In genomic region chr16:68289621-68290329, GRCh38 we compare ENCODE assay signal across 1 cellular context.
TF ChIP-seq lines count a peak whose summit lies in the region.

No MANE protein-coding gene starts in this region.

TF ChIP-seq in GM12878, 131 proteins besides CTCF, POLR2A, EP300 and RAD21 (continued from another document and continues in another):
- TF ChIP-seq, protein P1, sequence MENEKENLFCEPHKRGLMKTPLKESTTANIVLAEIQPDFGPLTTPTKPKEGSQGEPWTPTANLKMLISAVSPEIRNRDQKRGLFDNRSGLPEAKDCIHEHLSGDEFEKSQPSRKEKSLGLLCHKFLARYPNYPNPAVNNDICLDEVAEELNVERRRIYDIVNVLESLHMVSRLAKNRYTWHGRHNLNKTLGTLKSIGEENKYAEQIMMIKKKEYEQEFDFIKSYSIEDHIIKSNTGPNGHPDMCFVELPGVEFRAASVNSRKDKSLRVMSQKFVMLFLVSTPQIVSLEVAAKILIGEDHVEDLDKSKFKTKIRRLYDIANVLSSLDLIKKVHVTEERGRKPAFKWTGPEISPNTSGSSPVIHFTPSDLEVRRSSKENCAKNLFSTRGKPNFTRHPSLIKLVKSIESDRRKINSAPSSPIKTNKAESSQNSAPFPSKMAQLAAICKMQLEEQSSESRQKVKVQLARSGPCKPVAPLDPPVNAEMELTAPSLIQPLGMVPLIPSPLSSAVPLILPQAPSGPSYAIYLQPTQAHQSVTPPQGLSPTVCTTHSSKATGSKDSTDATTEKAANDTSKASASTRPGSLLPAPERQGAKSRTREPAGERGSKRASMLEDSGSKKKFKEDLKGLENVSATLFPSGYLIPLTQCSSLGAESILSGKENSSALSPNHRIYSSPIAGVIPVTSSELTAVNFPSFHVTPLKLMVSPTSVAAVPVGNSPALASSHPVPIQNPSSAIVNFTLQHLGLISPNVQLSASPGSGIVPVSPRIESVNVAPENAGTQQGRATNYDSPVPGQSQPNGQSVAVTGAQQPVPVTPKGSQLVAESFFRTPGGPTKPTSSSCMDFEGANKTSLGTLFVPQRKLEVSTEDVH (IDR thresholded peaks at IDR 0.05; ENCODE audit: low read depth, partially characterized antibody) = no peak
- TF ChIP-seq FOXM1 (IDR thresholded peaks at IDR 0.05; ENCODE audit: low read depth, low read length) (0 out of 2 replicates have a peak, but pooled peaks have one; percentile 28), NFIC (IDR thresholded peaks at IDR 0.05; ENCODE audit: low read depth, low read length) (no peak), TCF3 (IDR thresholded peaks at IDR 0.05; ENCODE audit: borderline replicate concordance, insufficient read depth, low read depth, low read length) (no peak), ZNF384 (IDR thresholded peaks at IDR 0.05; ENCODE audit: borderline replicate concordance, low read depth, low read length) (no peak), RELA (IDR thresholded peaks at IDR 0.05; ENCODE audit: borderline replicate concordance, partially characterized antibody) (no peak), ELK1 (IDR thresholded peaks at IDR 0.05; ENCODE audit: low read depth, low read length) (no peak), RFX5 (IDR thresholded peaks at IDR 0.05; ENCODE audit: low read depth, low read length) (no peak), CBX3 (IDR thresholded peaks at IDR 0.05; ENCODE audit: borderline replicate concordance, low read depth) (no peak), SUZ12 (IDR thresholded peaks at IDR 0.05; ENCODE audit: unreplicated experiment) (no peak), BACH1 (IDR thresholded peaks at IDR 0.05; ENCODE audit: borderline replicate concordance) (no peak; the same call in 1 of the 2 replicates), DPF2 (IDR thresholded peaks at IDR 0.05) (peak; percentile 68), BMI1 (IDR thresholded peaks at IDR 0.05; ENCODE audit: borderline replicate concordance) (peak; percentile 70; the same call in 1 of the 2 replicates), SUPT20H (IDR thresholded peaks at IDR 0.05; ENCODE audit: borderline replicate concordance, control insufficient read depth, low read depth, low read length) (no peak), JUNB (IDR thresholded peaks at IDR 0.05) (no peak), HDAC2 (IDR thresholded peaks at IDR 0.05) (no peak), HSF1 (IDR thresholded peaks at IDR 0.05; ENCODE audit: low read depth, low read length) (no peak), USF1 (IDR thresholded peaks at IDR 0.05; ENCODE audit: borderline replicate concordance, extremely low read length, insufficient read depth, low read depth, low read length) (no peak), FOS (IDR thresholded peaks at IDR 0.05; ENCODE audit: borderline replicate concordance, extremely low read depth, insufficient read length) (no peak), ZNF687 (IDR thresholded peaks at IDR 0.05) (peak; percentile 88), SREBF1 (IDR thresholded peaks at IDR 0.05; ENCODE audit: low read length) (no peak), CHD1 (IDR thresholded peaks at IDR 0.05; ENCODE audit: low read depth, low read length) (no peak), KLF5 (IDR thresholded peaks at IDR 0.05; ENCODE audit: partially characterized antibody) (no peak), SRF (IDR thresholded peaks at IDR 0.05; ENCODE audit: low read depth in 2 of 2, low read length in 2 of 2) (no peak), CUX1 (IDR thresholded peaks at IDR 0.05; ENCODE audit: insufficient replicate concordance, low read depth, low read length) (peak; percentile 17), HDGF (IDR thresholded peaks at IDR 0.05) (no peak; the same call in 1 of the 2 replicates), SIX5 (IDR thresholded peaks at IDR 0.05; ENCODE audit: low read depth, low read length, severe bottlenecking) (no peak), MEF2A (IDR thresholded peaks at IDR 0.05; ENCODE audit: insufficient read depth, low read depth, low read length) (no peak), GATAD2B (conservative IDR thresholded peaks at IDR 0.05; ENCODE audit: low read depth) (0 out of 2 replicates have a peak, but pooled peaks have one; percentile 54)
- TF ChIP-seq, protein P2, sequence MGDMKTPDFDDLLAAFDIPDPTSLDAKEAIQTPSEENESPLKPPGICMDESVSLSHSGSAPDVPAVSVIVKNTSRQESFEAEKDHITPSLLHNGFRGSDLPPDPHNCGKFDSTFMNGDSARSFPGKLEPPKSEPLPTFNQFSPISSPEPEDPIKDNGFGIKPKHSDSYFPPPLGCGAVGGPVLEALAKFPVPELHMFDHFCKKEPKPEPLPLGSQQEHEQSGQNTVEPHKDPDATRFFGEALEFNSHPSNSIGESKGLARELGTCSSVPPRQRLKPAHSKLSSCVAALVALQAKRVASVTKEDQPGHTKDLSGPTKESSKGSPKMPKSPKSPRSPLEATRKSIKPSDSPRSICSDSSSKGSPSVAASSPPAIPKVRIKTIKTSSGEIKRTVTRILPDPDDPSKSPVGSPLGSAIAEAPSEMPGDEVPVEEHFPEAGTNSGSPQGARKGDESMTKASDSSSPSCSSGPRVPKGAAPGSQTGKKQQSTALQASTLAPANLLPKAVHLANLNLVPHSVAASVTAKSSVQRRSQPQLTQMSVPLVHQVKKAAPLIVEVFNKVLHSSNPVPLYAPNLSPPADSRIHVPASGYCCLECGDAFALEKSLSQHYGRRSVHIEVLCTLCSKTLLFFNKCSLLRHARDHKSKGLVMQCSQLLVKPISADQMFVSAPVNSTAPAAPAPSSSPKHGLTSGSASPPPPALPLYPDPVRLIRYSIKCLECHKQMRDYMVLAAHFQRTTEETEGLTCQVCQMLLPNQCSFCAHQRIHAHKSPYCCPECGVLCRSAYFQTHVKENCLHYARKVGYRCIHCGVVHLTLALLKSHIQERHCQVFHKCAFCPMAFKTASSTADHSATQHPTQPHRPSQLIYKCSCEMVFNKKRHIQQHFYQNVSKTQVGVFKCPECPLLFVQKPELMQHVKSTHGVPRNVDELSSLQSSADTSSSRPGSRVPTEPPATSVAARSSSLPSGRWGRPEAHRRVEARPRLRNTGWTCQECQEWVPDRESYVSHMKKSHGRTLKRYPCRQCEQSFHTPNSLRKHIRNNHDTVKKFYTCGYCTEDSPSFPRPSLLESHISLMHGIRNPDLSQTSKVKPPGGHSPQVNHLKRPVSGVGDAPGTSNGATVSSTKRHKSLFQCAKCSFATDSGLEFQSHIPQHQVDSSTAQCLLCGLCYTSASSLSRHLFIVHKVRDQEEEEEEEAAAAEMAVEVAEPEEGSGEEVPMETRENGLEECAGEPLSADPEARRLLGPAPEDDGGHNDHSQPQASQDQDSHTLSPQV (IDR thresholded peaks at IDR 0.05) = 0 out of 2 replicates have a peak, but pooled peaks have one; percentile 18
- TF ChIP-seq, protein P3, sequence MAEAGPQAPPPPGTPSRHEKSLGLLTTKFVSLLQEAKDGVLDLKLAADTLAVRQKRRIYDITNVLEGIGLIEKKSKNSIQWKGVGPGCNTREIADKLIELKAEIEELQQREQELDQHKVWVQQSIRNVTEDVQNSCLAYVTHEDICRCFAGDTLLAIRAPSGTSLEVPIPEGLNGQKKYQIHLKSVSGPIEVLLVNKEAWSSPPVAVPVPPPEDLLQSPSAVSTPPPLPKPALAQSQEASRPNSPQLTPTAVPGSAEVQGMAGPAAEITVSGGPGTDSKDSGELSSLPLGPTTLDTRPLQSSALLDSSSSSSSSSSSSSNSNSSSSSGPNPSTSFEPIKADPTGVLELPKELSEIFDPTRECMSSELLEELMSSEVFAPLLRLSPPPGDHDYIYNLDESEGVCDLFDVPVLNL (IDR thresholded peaks at IDR 0.05; ENCODE audit: low read depth, low read length) = no peak
